8 cellular contexts compared by ENCODE assay signal in the genomic region with DNA sequence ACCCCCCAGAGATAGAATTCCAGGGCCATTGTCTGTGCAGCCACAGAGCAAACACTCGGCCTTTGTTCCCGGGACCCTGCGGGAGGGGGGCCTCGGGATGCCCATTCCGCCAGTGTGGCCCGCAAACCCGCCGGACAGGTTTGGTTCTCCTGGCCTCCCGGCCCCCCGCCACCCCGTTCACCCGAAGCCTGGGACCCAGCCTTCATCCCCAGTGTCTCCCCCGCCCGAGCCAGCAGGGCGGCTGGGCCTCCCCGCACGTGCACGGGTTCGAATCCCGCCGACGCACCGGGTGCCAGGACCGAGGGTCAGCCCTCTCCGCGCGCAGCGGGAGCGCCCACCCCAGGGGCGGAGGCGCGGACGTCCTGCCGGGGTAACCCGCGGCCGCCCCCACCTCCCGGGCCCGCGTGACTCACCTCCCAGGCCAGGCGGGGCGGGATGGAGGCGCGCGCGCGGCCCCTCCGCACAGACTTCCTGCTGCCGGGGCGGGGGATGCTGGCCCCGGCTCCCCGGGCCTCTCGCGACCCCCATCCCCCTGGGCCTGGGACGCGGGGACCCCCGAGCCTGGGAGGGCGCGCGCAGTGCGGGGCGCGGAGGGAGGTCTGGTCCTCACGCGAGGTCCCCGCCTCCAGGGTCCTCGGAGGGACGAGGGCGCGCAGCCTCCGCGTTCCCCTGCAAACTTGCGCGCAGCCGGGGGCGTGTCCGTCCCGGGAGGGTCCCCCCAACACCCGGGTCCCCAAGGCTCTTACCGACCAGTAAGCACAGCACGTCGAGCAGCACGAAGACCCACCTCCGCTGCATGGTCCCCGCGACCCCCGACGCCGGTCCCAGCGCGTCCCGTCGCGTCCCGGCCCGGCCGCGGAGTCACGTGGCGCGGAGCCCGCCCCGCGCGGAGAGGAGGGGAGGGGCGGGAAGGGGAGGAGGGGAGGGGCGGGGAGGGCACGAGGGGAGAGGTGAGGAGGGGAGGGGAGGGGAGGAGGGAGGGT. TPM values are rescaled to one million over a fixed set of nuclear protein-coding genes. Genes with fewer than 3 reads are reported as not detected.
DNase-seq lines count a peak whose midpoint lies in the region; ATAC-seq and TF ChIP-seq lines count a peak whose summit lies in the region.

Gene PLPP2, minus strand, starts transcription at position 865 of the 983 bp plus-strand sequence. Its CDS starts 67 bp downstream, at position 798.

- TF ChIP-seq CTCF in left lung (IDR thresholded peaks at IDR 0.05): no peak

- no peak within 1 kb of the TSS for H3K27ac Mint-ChIP-seq in stimulated activated naive CD8-positive, alpha-beta T cell treated with anti-CD3 and anti-CD28 coated beads, Interleukin-15, Interleukin-2, amounts not matched to agents 100 ng/mL and 50 ng/mL, for 24 hours

- H3K9me3 Mint-ChIP-seq in stimulated activated naive CD8-positive, alpha-beta T cell treated with anti-CD3 and anti-CD28 coated beads, Interleukin-15, Interleukin-2, amounts not matched to agents 100 ng/mL and 50 ng/mL, for 24 hours: no peaks in the 10 kb centered on the region

- peak within 1 kb of the TSS; percentile 41 for H3K4me3 Mint-ChIP-seq in stimulated activated naive CD8-positive, alpha-beta T cell treated with anti-CD3 and anti-CD28 coated beads, Interleukin-15, Interleukin-2, amounts not matched to agents 100 ng/mL and 50 ng/mL, for 24 hours

- peaks cover 10 to 31% of the 10 kb centered on the region in 2 donors for H3K4me1 ChIP-seq in left lung

- peaks cover 46 to 70% of the 10 kb centered on the region in 2 donors for H3K27me3 ChIP-seq in left lung

- peak; percentile 88 for DNase-seq in DMS153 (lab: John Stamatoyannopoulos, UW)
- peak; percentile 71 for DNase-seq in NCI-H510A (lab: John Stamatoyannopoulos, UW)
- DNase-seq in cerebellum (ENCODE audit: low spot score): no peak
- peak in 1 of 2 donors; percentile 81 for DNase-seq in left lung
- no peak for DNase-seq in MV-4-11 (lab: John Stamatoyannopoulos, UW)

- H3K27me3 Mint-ChIP-seq in stimulated activated naive CD8-positive, alpha-beta T cell treated with anti-CD3 and anti-CD28 coated beads, Interleukin-15, Interleukin-2, amounts not matched to agents 100 ng/mL and 50 ng/mL, for 24 hours: peaks cover 47% of the 10 kb centered on the region

- H3K9me3 ChIP-seq in left lung: no peaks in the 10 kb centered on the region

- peaks cover 4% of the 10 kb centered on the region for H3K4me1 Mint-ChIP-seq in stimulated activated naive CD8-positive, alpha-beta T cell treated with anti-CD3 and anti-CD28 coated beads, Interleukin-15, Interleukin-2, amounts not matched to agents 100 ng/mL and 50 ng/mL, for 24 hours (ENCODE audit: low read depth)

- no peaks in the 10 kb centered on the region for H3K36me3 ChIP-seq in left lung

- no peaks in the 10 kb centered on the region for H3K36me3 Mint-ChIP-seq in stimulated activated naive CD8-positive, alpha-beta T cell treated with anti-CD3 and anti-CD28 coated beads, Interleukin-15, Interleukin-2, amounts not matched to agents 100 ng/mL and 50 ng/mL, for 24 hours (ENCODE audit: low read depth)

- peak within 1 kb of the TSS in 1 of 2 donors; percentile 42 for H3K27ac ChIP-seq in left lung

- peak; percentile 22 for ATAC-seq in left lung
- no peak for ATAC-seq in GM21619 (IDR thresholded peaks at IDR 0.05; ENCODE audit: unreplicated experiment)
- ATAC-seq in HG02763 (IDR thresholded peaks at IDR 0.05; ENCODE audit: unreplicated experiment): no peak

- H3K4me3 ChIP-seq in left lung: peak within 1 kb of the TSS; percentile 22 to 42

- intact Hi-C loops in left lung (cut with DNase I): no loop called here

RNA-seq across cellular contexts. Expression of gene PLPP2, which starts in this region (rescaled TPM):
- total RNA-seq in cerebellum (10.1 TPM), left lung (10 to 100 TPM in 1 of 2 donors, 1 to 10 TPM in 1; 3.2 to 13.8 TPM)

Comparison
In these comparisons a context has a peak if more than half of its experiments do, and no peak if none do; other contexts are left out.
1. DNase-seq: peak in DMS153 (single experiment) and NCI-H510A (single experiment); none in cerebellum (single experiment) and MV-4-11 (single experiment).